Comparison of ENCODE assay signal across 1 cellular context in the genomic region with DNA sequence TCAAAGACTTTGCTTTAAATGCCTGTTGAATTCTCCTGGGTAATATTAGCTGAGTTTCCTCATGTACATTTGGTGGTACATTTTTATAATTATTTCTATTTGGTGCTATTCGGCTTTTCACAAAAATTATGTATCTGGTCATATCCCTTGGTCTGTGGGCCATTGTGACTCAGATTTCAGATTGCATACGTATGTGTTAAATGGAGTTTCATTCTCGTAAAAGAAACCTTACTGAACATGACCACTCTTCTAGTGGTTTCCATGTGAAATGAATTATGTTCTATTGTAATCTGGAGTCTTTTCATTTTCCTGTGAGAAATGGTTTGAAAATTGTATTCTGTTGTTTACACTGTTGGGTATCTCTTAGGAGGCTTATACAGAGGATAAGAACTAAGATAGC.
A peak's percentile ranks its signal among the peaks of the same experiment; 100 is the strongest.
TF ChIP-seq lines count a peak whose summit lies in the region.

No MANE protein-coding gene starts in this region.

TF ChIP-seq in GM12878, 131 proteins besides CTCF, POLR2A, EP300 and RAD21 (continued from another document and continues in another):
- TF ChIP-seq, protein P1, sequence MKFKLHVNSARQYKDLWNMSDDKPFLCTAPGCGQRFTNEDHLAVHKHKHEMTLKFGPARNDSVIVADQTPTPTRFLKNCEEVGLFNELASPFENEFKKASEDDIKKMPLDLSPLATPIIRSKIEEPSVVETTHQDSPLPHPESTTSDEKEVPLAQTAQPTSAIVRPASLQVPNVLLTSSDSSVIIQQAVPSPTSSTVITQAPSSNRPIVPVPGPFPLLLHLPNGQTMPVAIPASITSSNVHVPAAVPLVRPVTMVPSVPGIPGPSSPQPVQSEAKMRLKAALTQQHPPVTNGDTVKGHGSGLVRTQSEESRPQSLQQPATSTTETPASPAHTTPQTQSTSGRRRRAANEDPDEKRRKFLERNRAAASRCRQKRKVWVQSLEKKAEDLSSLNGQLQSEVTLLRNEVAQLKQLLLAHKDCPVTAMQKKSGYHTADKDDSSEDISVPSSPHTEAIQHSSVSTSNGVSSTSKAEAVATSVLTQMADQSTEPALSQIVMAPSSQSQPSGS (IDR thresholded peaks at IDR 0.05; ENCODE audit: low read length), result no peak
- TF ChIP-seq NFYA (IDR thresholded peaks at IDR 0.05; ENCODE audit: borderline replicate concordance, low read depth, low read length) (no peak), GATAD2B (conservative IDR thresholded peaks at IDR 0.05; ENCODE audit: low read depth) (no peak), HDAC2 (IDR thresholded peaks at IDR 0.05) (no peak), TCF12 (IDR thresholded peaks at IDR 0.05; ENCODE audit: low read depth, low read length) (no peak), PAX5 (IDR thresholded peaks at IDR 0.05; ENCODE audit: borderline replicate concordance, low read depth, low read length) (no peak), JUND (IDR thresholded peaks at IDR 0.05; ENCODE audit: low read depth, low read length) (no peak), ZNF24 (IDR thresholded peaks at IDR 0.05) (no peak), ATF7 (IDR thresholded peaks at IDR 0.05; ENCODE audit: low read depth) (peak; percentile 83), SIN3A (IDR thresholded peaks at IDR 0.05; ENCODE audit: low read depth, low read length) (no peak), NR2F1 (conservative IDR thresholded peaks at IDR 0.05) (no peak), CREB1 (IDR thresholded peaks at IDR 0.05; ENCODE audit: low read depth) (no peak), JUNB (IDR thresholded peaks at IDR 0.05) (no peak), NR2C2 (IDR thresholded peaks at IDR 0.05; ENCODE audit: borderline replicate concordance, control insufficient read depth, insufficient read length, low read depth) (no peak), SREBF2 (IDR thresholded peaks at IDR 0.05; ENCODE audit: low read length) (no peak), HCFC1 (IDR thresholded peaks at IDR 0.05; ENCODE audit: low read length) (no peak), RFX5 (IDR thresholded peaks at IDR 0.05; ENCODE audit: low read depth, low read length) (no peak), EED (IDR thresholded peaks at IDR 0.05; ENCODE audit: low read depth) (no peak), SMAD5 (IDR thresholded peaks at IDR 0.05; ENCODE audit: low read depth) (no peak), BHLHE40 (IDR thresholded peaks at IDR 0.05; ENCODE audit: borderline replicate concordance in 1 of 2, low read depth in 2 of 2, low read length in 1 of 2) (0 out of 4 replicates have a peak, but pooled peaks have one; percentile 10 to 13), MXI1 (IDR thresholded peaks at IDR 0.05; ENCODE audit: low read depth, low read length) (no peak), FOXM1 (IDR thresholded peaks at IDR 0.05; ENCODE audit: low read depth, low read length) (no peak), MEF2A (IDR thresholded peaks at IDR 0.05; ENCODE audit: insufficient read depth, low read depth, low read length) (no peak), EZH2 (IDR thresholded peaks at IDR 0.05; ENCODE audit: borderline replicate concordance, control insufficient read depth, low read depth, low read length) (no peak), SMAD1 (IDR thresholded peaks at IDR 0.05; ENCODE audit: low read depth, partially characterized antibody) (no peak), SREBF1 (IDR thresholded peaks at IDR 0.05; ENCODE audit: low read length) (no peak), IKZF2 (IDR thresholded peaks at IDR 0.05) (peak in 1 of 2 experiments; percentile 58; a peak in 1 of 4 replicates), KLF5 (IDR thresholded peaks at IDR 0.05; ENCODE audit: partially characterized antibody) (no peak), NFIC (IDR thresholded peaks at IDR 0.05; ENCODE audit: low read depth, low read length) (no peak), ESRRA (IDR thresholded peaks at IDR 0.05; ENCODE audit: low read length) (no peak), SPI1 (IDR thresholded peaks at IDR 0.05; ENCODE audit: borderline replicate concordance, insufficient read depth, low read depth, low read length) (no peak), MEF2B (IDR thresholded peaks at IDR 0.05; ENCODE audit: partially characterized antibody, poor library complexity, severe bottlenecking) (peak; percentile 23), HDGF (IDR thresholded peaks at IDR 0.05) (no peak), RUNX3 (IDR thresholded peaks at IDR 0.05; ENCODE audit: low read length) (no peak; the same call in 1 of the 2 replicates), CBFB (IDR thresholded peaks at IDR 0.05; ENCODE audit: low read depth) (no peak), ZNF207 (IDR thresholded peaks at IDR 0.05; ENCODE audit: borderline replicate concordance) (no peak), TCF3 (IDR thresholded peaks at IDR 0.05; ENCODE audit: borderline replicate concordance, insufficient read depth, low read depth, low read length) (no peak)
- TF ChIP-seq, protein P2, sequence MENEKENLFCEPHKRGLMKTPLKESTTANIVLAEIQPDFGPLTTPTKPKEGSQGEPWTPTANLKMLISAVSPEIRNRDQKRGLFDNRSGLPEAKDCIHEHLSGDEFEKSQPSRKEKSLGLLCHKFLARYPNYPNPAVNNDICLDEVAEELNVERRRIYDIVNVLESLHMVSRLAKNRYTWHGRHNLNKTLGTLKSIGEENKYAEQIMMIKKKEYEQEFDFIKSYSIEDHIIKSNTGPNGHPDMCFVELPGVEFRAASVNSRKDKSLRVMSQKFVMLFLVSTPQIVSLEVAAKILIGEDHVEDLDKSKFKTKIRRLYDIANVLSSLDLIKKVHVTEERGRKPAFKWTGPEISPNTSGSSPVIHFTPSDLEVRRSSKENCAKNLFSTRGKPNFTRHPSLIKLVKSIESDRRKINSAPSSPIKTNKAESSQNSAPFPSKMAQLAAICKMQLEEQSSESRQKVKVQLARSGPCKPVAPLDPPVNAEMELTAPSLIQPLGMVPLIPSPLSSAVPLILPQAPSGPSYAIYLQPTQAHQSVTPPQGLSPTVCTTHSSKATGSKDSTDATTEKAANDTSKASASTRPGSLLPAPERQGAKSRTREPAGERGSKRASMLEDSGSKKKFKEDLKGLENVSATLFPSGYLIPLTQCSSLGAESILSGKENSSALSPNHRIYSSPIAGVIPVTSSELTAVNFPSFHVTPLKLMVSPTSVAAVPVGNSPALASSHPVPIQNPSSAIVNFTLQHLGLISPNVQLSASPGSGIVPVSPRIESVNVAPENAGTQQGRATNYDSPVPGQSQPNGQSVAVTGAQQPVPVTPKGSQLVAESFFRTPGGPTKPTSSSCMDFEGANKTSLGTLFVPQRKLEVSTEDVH (IDR thresholded peaks at IDR 0.05; ENCODE audit: low read depth, partially characterized antibody), result no peak
- TF ChIP-seq, protein P3, sequence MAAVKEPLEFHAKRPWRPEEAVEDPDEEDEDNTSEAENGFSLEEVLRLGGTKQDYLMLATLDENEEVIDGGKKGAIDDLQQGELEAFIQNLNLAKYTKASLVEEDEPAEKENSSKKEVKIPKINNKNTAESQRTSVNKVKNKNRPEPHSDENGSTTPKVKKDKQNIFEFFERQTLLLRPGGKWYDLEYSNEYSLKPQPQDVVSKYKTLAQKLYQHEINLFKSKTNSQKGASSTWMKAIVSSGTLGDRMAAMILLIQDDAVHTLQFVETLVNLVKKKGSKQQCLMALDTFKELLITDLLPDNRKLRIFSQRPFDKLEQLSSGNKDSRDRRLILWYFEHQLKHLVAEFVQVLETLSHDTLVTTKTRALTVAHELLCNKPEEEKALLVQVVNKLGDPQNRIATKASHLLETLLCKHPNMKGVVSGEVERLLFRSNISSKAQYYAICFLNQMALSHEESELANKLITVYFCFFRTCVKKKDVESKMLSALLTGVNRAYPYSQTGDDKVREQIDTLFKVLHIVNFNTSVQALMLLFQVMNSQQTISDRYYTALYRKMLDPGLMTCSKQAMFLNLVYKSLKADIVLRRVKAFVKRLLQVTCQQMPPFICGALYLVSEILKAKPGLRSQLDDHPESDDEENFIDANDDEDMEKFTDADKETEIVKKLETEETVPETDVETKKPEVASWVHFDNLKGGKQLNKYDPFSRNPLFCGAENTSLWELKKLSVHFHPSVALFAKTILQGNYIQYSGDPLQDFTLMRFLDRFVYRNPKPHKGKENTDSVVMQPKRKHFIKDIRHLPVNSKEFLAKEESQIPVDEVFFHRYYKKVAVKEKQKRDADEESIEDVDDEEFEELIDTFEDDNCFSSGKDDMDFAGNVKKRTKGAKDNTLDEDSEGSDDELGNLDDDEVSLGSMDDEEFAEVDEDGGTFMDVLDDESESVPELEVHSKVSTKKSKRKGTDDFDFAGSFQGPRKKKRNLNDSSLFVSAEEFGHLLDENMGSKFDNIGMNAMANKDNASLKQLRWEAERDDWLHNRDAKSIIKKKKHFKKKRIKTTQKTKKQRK (IDR thresholded peaks at IDR 0.05; ENCODE audit: low read depth, low read length), result no peak
- TF ChIP-seq, protein P4, sequence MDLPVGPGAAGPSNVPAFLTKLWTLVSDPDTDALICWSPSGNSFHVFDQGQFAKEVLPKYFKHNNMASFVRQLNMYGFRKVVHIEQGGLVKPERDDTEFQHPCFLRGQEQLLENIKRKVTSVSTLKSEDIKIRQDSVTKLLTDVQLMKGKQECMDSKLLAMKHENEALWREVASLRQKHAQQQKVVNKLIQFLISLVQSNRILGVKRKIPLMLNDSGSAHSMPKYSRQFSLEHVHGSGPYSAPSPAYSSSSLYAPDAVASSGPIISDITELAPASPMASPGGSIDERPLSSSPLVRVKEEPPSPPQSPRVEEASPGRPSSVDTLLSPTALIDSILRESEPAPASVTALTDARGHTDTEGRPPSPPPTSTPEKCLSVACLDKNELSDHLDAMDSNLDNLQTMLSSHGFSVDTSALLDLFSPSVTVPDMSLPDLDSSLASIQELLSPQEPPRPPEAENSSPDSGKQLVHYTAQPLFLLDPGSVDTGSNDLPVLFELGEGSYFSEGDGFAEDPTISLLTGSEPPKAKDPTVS (IDR thresholded peaks at IDR 0.05; ENCODE audit: low read depth, low read length), result no peak
- TF ChIP-seq, protein P5, sequence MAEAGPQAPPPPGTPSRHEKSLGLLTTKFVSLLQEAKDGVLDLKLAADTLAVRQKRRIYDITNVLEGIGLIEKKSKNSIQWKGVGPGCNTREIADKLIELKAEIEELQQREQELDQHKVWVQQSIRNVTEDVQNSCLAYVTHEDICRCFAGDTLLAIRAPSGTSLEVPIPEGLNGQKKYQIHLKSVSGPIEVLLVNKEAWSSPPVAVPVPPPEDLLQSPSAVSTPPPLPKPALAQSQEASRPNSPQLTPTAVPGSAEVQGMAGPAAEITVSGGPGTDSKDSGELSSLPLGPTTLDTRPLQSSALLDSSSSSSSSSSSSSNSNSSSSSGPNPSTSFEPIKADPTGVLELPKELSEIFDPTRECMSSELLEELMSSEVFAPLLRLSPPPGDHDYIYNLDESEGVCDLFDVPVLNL (IDR thresholded peaks at IDR 0.05; ENCODE audit: low read depth, low read length), result no peak
- TF ChIP-seq, protein P6, sequence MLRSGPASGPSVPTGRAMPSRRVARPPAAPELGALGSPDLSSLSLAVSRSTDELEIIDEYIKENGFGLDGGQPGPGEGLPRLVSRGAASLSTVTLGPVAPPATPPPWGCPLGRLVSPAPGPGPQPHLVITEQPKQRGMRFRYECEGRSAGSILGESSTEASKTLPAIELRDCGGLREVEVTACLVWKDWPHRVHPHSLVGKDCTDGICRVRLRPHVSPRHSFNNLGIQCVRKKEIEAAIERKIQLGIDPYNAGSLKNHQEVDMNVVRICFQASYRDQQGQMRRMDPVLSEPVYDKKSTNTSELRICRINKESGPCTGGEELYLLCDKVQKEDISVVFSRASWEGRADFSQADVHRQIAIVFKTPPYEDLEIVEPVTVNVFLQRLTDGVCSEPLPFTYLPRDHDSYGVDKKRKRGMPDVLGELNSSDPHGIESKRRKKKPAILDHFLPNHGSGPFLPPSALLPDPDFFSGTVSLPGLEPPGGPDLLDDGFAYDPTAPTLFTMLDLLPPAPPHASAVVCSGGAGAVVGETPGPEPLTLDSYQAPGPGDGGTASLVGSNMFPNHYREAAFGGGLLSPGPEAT (IDR thresholded peaks at IDR 0.05; ENCODE audit: low read depth), result peak; percentile 57
- TF ChIP-seq, protein P7, sequence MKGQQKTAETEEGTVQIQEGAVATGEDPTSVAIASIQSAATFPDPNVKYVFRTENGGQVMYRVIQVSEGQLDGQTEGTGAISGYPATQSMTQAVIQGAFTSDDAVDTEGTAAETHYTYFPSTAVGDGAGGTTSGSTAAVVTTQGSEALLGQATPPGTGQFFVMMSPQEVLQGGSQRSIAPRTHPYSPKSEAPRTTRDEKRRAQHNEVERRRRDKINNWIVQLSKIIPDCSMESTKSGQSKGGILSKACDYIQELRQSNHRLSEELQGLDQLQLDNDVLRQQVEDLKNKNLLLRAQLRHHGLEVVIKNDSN (IDR thresholded peaks at IDR 0.05; ENCODE audit: borderline replicate concordance, extremely low read length, insufficient read depth, low read depth, low read length), result no peak
- TF ChIP-seq, protein P8, sequence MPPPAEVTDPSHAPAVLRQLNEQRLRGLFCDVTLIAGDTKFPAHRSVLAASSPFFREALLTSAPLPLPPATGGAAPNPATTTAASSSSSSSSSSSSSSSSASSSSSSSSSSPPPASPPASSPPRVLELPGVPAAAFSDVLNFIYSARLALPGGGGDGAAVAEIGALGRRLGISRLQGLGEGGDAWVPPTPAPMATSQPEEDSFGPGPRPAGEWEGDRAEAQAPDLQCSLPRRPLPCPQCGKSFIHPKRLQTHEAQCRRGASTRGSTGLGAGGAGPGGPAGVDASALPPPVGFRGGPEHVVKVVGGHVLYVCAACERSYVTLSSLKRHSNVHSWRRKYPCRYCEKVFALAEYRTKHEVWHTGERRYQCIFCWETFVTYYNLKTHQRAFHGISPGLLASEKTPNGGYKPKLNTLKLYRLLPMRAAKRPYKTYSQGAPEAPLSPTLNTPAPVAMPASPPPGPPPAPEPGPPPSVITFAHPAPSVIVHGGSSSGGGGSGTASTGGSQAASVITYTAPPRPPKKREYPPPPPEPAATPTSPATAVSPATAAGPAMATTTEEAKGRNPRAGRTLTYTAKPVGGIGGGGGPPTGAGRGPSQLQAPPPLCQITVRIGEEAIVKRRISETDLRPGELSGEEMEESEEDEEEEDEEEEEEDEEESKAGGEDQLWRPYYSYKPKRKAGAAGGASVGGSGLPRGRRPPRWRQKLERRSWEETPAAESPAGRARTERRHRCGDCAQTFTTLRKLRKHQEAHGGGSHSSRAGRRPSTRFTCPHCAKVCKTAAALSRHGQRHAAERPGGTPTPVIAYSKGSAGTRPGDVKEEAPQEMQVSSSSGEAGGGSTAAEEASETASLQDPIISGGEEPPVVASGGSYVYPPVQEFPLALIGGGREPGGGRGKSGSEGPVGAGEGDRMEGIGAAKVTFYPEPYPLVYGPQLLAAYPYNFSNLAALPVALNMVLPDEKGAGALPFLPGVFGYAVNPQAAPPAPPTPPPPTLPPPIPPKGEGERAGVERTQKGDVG (CRISPR knock-in tag; IDR thresholded peaks at IDR 0.05), result no peak
